In genomic region chr21:18168108-18168507, GRCh38 we compare ENCODE assay signal across 6 cellular contexts.
"Had no signal": no experiment of that assay in that cellular context is flagged by ENCODE, and none has a peak within 500 bp of the region (broad histone marks: within the 10 kb centered on the region; RNA-seq: fewer than 3 reads in every experiment).

No MANE protein-coding gene starts in this region.

- ATAC-seq: GM23338, K562 had no signal

- H3K27ac ChIP-seq: HL-60 had no signal

- H3K4me2 ChIP-seq: GM23338 had no signal

- DNase-seq: H9, HCEC 1CT, IMR-90 had no signal

- H3K4me3 ChIP-seq: GM23338, K562 had no signal

- H2AFZ ChIP-seq: GM23338 had no signal
